Comparison of ENCODE assay signal across 8 cellular contexts in genomic region chr6:133553652-133554051, GRCh38.
DNase-seq lines count a peak whose midpoint lies in the region; ATAC-seq and TF ChIP-seq lines count a peak whose summit lies in the region.

No MANE protein-coding gene starts in this region.

- no peak overlapping the region for H3K4me2 ChIP-seq in Loucy (ENCODE audit: low read depth, low read length, poor library complexity, severe bottlenecking)
- H3K4me2 ChIP-seq in parathyroid adenoma (ENCODE audit: low read length) = no peak overlapping the region

- ATAC-seq in GM19438 (IDR thresholded peaks at IDR 0.05; ENCODE audit: low read depth, unreplicated experiment) = peak; percentile 71
- no peak for ATAC-seq in HG02970 (IDR thresholded peaks at IDR 0.05; ENCODE audit: low FRiP score, unreplicated experiment)

- no peaks in the 10 kb centered on the region for H4K20me1 ChIP-seq in Loucy (ENCODE audit: insufficient read depth, low read length, poor library complexity, severe bottlenecking)

- no peaks in the 10 kb centered on the region for H3F3A ChIP-seq in Loucy (ENCODE audit: low read depth)

- no peaks in the 10 kb centered on the region for H3K9me3 ChIP-seq in Loucy (ENCODE audit: insufficient read depth, low read depth, low read length)
- no peaks in the 10 kb centered on the region for H3K9me3 ChIP-seq in parathyroid adenoma (ENCODE audit: control insufficient read depth, low read length)

- H3K27me3 ChIP-seq in Loucy (ENCODE audit: insufficient read depth, low read length, poor library complexity, severe bottlenecking) (no peaks in the 10 kb centered on the region), parathyroid adenoma (ENCODE audit: control insufficient read depth, insufficient read depth, low read length) (no peaks in the 10 kb centered on the region)

- intact Hi-C loops in CD14-positive monocyte (cut with micrococcal nuclease) = no loop called here

- no peaks in the 10 kb centered on the region for H3K36me3 Mint-ChIP-seq in CD14-positive monocyte

- peaks cover 0 to 2% (median 1%) of the 10 kb centered on the region in 3 donors for H3K27me3 Mint-ChIP-seq in CD14-positive monocyte (ENCODE audit: low read depth in 3 of 3)

- peaks cover 0 to 5% (median under 1%) of the 10 kb centered on the region in 7 donors for H3K9me3 Mint-ChIP-seq in CD14-positive monocyte

- no peaks in the 10 kb centered on the region for H3K4me1 Mint-ChIP-seq in CD14-positive monocyte

- H3K9ac ChIP-seq in Loucy (ENCODE audit: low read depth, low read length, poor library complexity, severe bottlenecking) = no peak overlapping the region
- no peak overlapping the region for H3K9ac ChIP-seq in parathyroid adenoma

- H3K27ac ChIP-seq in parathyroid adenoma = no peak overlapping the region

- peak; percentile 34 for DNase-seq in DMS 273 treated with DMSO at 0.1 percent for 48 hours (lab: John Stamatoyannopoulos, UW)
- peak; percentile 43 for DNase-seq in SW480 (ENCODE audit: low spot score)
- DNase-seq in fibroblast of peridontal ligament (ENCODE audit: extremely low read depth) = peak; percentile 88
- DNase-seq in CD14-positive monocyte (ENCODE audit: low spot score) = no peak

- no peak overlapping the region for H3K27ac Mint-ChIP-seq in CD14-positive monocyte

- H3K79me2 ChIP-seq in Loucy (ENCODE audit: insufficient read depth, low read length) = no peaks in the 10 kb centered on the region
- no peaks in the 10 kb centered on the region for H3K79me2 ChIP-seq in parathyroid adenoma

- H3K4me1 ChIP-seq in Loucy (ENCODE audit: insufficient read depth, low read length, poor library complexity, severe bottlenecking) (no peaks in the 10 kb centered on the region), parathyroid adenoma (no peaks in the 10 kb centered on the region)

- H2AFZ ChIP-seq in Loucy (ENCODE audit: low read length) = no peak overlapping the region
- no peak overlapping the region for H2AFZ ChIP-seq in parathyroid adenoma

- H3K9me2 ChIP-seq in Loucy (replicated peaks; ENCODE audit: low read depth, low read length) = no peaks in the 10 kb centered on the region

- peak; percentile 65 for TF ChIP-seq CTCF in Loucy (conservative IDR thresholded peaks at IDR 0.05; ENCODE audit: low read length)
- TF ChIP-seq CTCF in parathyroid adenoma (IDR thresholded peaks at IDR 0.05) = peak; percentile 54
- TF ChIP-seq CTCF in CD14-positive monocyte (IDR thresholded peaks at IDR 0.05) = no peak

- H3K36me3 ChIP-seq in Loucy (ENCODE audit: insufficient read depth, low read length) = no peaks in the 10 kb centered on the region
- no peaks in the 10 kb centered on the region for H3K36me3 ChIP-seq in parathyroid adenoma (ENCODE audit: control insufficient read depth, insufficient read depth, low read length)

- H3K4me3 ChIP-seq in Loucy (ENCODE audit: low read length, poor library complexity, severe bottlenecking) = no peak overlapping the region
- H3K4me3 ChIP-seq in parathyroid adenoma (ENCODE audit: low read depth, low read length) = no peak overlapping the region

- H3K4me3 Mint-ChIP-seq in CD14-positive monocyte = no peak overlapping the region
